In genomic region chr17:78568051-78568450, GRCh38 we compare ENCODE assay signal across 22 cellular contexts. TPM values are rescaled to one million over a fixed set of nuclear protein-coding genes. Genes with fewer than 3 reads are reported as not detected.
DNase-seq lines count a peak whose midpoint lies in the region; ATAC-seq and TF ChIP-seq lines count a peak whose summit lies in the region.
"Had no signal": no experiment of that assay in that cellular context is flagged by ENCODE, and none has a peak within 500 bp of the region (broad histone marks: within the 10 kb centered on the region; RNA-seq: fewer than 3 reads in every experiment).

No MANE protein-coding gene starts in this region.

- H3K4me1 ChIP-seq in RWPE2 (ENCODE audit: insufficient read depth, poor library complexity, severe bottlenecking), result no peaks in the 10 kb centered on the region

- no peaks in the 10 kb centered on the region for H3K9me3 ChIP-seq in RWPE2 (ENCODE audit: severe bottlenecking)
- H3K9me3 ChIP-seq: BLaER1, Caco-2, SJCRH30 had no signal

- H3K4me3 ChIP-seq in RWPE2 (ENCODE audit: severe bottlenecking), result no peak overlapping the region
- H3K4me3 ChIP-seq: BLaER1, K562, SJCRH30 had no signal

- in situ Hi-C loops in GM13976 (cut with MboI; ENCODE audit: low sequenced_read_pairs, unreplicated experiment), result no loop called here

- no peaks in the 10 kb centered on the region for H3K27me3 ChIP-seq in RWPE2 (ENCODE audit: insufficient read depth, poor library complexity, severe bottlenecking)
- H3K27me3 ChIP-seq: BLaER1, SJCRH30 had no signal

- DNase-seq in CD1c-positive myeloid dendritic cell (ENCODE audit: extremely low spot score), result peak; percentile 20
- no peak for DNase-seq in RWPE2 (ENCODE audit: low spot score)
- peak; percentile 37 for DNase-seq in left kidney (ENCODE audit: low read depth, low spot score)
- DNase-seq in MV-4-11 (lab: John Stamatoyannopoulos, UW), result no peak
- no peak for DNase-seq in NCI-H2196 (lab: John Stamatoyannopoulos, UW; ENCODE audit: unreplicated experiment)
- no peak for DNase-seq in mucosa of gallbladder (ENCODE audit: low spot score)
- DNase-seq in GM13976 (ENCODE audit: low spot score), result no peak
- DNase-seq: CD8-positive, alpha-beta T cell; GDM1; H9; NCI-H1105 treated with DMSO at 0.1 percent for 48 hours; NCI-H2029; NCI-H2227 treated with DMSO at 0.1 percent for 48 hours; NCI-H526 treated with DMSO at 0.1 percent for 48 hours; SJCRH30; T-helper 17 cell had no signal

- no peaks in the 10 kb centered on the region for H3K36me3 ChIP-seq in RWPE2 (ENCODE audit: low read depth)
- H3K36me3 ChIP-seq: BLaER1 had no signal

- TF ChIP-seq CTCF in RWPE2 (IDR thresholded peaks at IDR 0.05; ENCODE audit: poor library complexity, severe bottlenecking) (no peak), GM13976 (IDR thresholded peaks at IDR 0.05; ENCODE audit: borderline replicate concordance, control extremely low read depth, extremely low read depth, insufficient read depth, missing control alignments) (no peak)

- ATAC-seq in RWPE2 (ENCODE audit: low read depth), result 0 out of 3 replicates have a peak, but pooled peaks have one; percentile 9
- ATAC-seq: CD8-positive, alpha-beta T cell; Panc1; Right ventricle myocardium inferior; T-helper 17 cell had no signal

- no peak overlapping the region for H3K27ac ChIP-seq in RWPE2 (ENCODE audit: poor library complexity, severe bottlenecking)
- H3K27ac ChIP-seq: BLaER1, SJCRH30 had no signal

RNA-seq across cellular contexts. Expression of gene DNAH17, which starts 9.1 kb away (rescaled TPM):
- total RNA-seq in mucosa of gallbladder, result not detected
- total RNA-seq: HT1080, Right ventricle myocardium inferior had no signal

Comparison
In these comparisons a context has a peak if more than half of its experiments do, and no peak if none do; other contexts are left out.
1. DNase-seq: peak in CD1c-positive myeloid dendritic cell (single experiment) and left kidney (single experiment); none in RWPE2 (single experiment), MV-4-11 (single experiment), NCI-H2196 (single experiment), mucosa of gallbladder (single experiment) and GM13976 (single experiment).